Comparison of ENCODE assay signal across 8 cellular contexts in genomic region chr21:46326110-46326703, GRCh38. TPM values are rescaled to one million over a fixed set of nuclear protein-coding genes. Genes with fewer than 3 reads are reported as not detected.
A peak's percentile ranks its signal among the peaks of the same experiment; 100 is the strongest.
DNase-seq lines count a peak whose midpoint lies in the region; ATAC-seq and TF ChIP-seq lines count a peak whose summit lies in the region.

No MANE protein-coding gene starts in this region.

- WGBS in lower leg skin, 2 donors = 93 to 96% methylated on average over 15 of the region's 15 CpGs

- peaks cover 30% of the 10 kb centered on the region for H3K4me1 Mint-ChIP-seq in neural crest cell

- intact Hi-C loops in lower leg skin (cut with DNase I; ENCODE audit: low total_unique reads) = no loop called here

- H3K9me3 ChIP-seq in adipocyte (ENCODE audit: control insufficient read depth, low read length) = no peaks in the 10 kb centered on the region

- peak overlapping the region; percentile 83 for H3K9ac ChIP-seq in adipocyte (ENCODE audit: low read length)

- H3K27me3 ChIP-seq in adipocyte (replicated peaks; ENCODE audit: control insufficient read depth, insufficient read depth, low read length) = no peaks in the 10 kb centered on the region

- H3K4me3 Mint-ChIP-seq in neural crest cell = peak overlapping the region; percentile 95

- peaks cover 29% of the 10 kb centered on the region for H3K36me3 ChIP-seq in adipocyte (ENCODE audit: control insufficient read depth, insufficient read depth, low read length, severe bottlenecking)

- no peak for TF ChIP-seq POLR2A in lower leg skin (IDR thresholded peaks at IDR 0.05)

- DNase-seq in NCI-H1092 treated with DMSO at 0.1 percent for 48 hours (lab: John Stamatoyannopoulos, UW) (peak; percentile 28), NCI-H1092 (lab: John Stamatoyannopoulos, UW) (no peak), LoVo (ENCODE audit: low spot score) (peak; percentile 11), adipocyte (ENCODE audit: low read depth) (no peak), neural crest cell (ENCODE audit: low read depth, low spot score) (no peak), lower leg skin (ENCODE audit: low spot score in 2 of 2) (no peak), NCI-H446 treated with DMSO at 0.1 percent for 48 hours (lab: John Stamatoyannopoulos, UW) (no peak)

- H3K36me3 Mint-ChIP-seq in neural crest cell (ENCODE audit: low read depth) = peaks cover 14% of the 10 kb centered on the region

- no peak overlapping the region for H3K27ac Mint-ChIP-seq in neural crest cell (ENCODE audit: unreplicated experiment)

- no peaks in the 10 kb centered on the region for H3K9me3 Mint-ChIP-seq in neural crest cell

- no peaks in the 10 kb centered on the region for H3K27me3 Mint-ChIP-seq in neural crest cell (ENCODE audit: low read depth)

- peaks cover 24% of the 10 kb centered on the region for H3K4me1 ChIP-seq in adipocyte (ENCODE audit: control insufficient read depth, insufficient read depth, low read length)

- H3K4me3 ChIP-seq in adipocyte (ENCODE audit: low read length) = peak overlapping the region; percentile 89
- H3K4me3 ChIP-seq in lower leg skin (ENCODE audit: low read depth, poor library complexity, severe bottlenecking) = no peak overlapping the region

- TF ChIP-seq CTCF in neural crest cell (conservative IDR thresholded peaks at IDR 0.05) = no peak
- no peak for TF ChIP-seq CTCF in lower leg skin (IDR thresholded peaks at IDR 0.05)

- no peak for ATAC-seq in GM18511 (IDR thresholded peaks at IDR 0.05; ENCODE audit: unreplicated experiment)

RNA-seq across cellular contexts. Expression of gene PCNT, which starts 2.3 kb away (rescaled TPM):
- total RNA-seq in neural crest cell = 54.8 and 60.4 TPM in 2 replicates
- total RNA-seq in lower leg skin = 10 to 100 TPM; 30.3 to 44.0 (median 33.3) TPM

RNA-seq across cellular contexts. Expression of gene C21orf58, which starts 2.5 kb away (rescaled TPM):
- total RNA-seq in neural crest cell = 61.0 and 61.5 TPM in 2 replicates
- total RNA-seq in lower leg skin = 1 to 10 TPM; 2.2 to 4.8 (median 2.3) TPM

RNA-seq across cellular contexts. Expression of gene YBEY, which starts 40.1 kb away (rescaled TPM):
- total RNA-seq in neural crest cell (23.0 and 23.1 TPM in 2 replicates), lower leg skin (10 to 100 TPM in 3 of 4 donors, 1 to 10 TPM in 1; 7.4 to 21.7 (median 17.0) TPM)

RNA-seq across cellular contexts. Expression of gene MCM3AP, which starts 40.8 kb away (rescaled TPM):
- total RNA-seq in neural crest cell (142 and 153 TPM in 2 replicates), lower leg skin (10 to 100 TPM; 45.5 to 71.4 (median 57.7) TPM)

Comparison
In these comparisons a context has a peak if more than half of its experiments do, and no peak if none do; other contexts are left out.
1. DNase-seq: peak in NCI-H1092 treated with DMSO at 0.1 percent for 48 hours (single experiment) and LoVo (single experiment); none in NCI-H1092 (single experiment), adipocyte (single experiment), neural crest cell (single experiment), lower leg skin (0 of 2) and NCI-H446 treated with DMSO at 0.1 percent for 48 hours (single experiment).
2. RNA of gene C21orf58, which starts 2.5 kb away (total RNA-seq): 61.0 to 61.5 TPM in neural crest cell; 2.2 to 4.8 TPM in lower leg skin; every median in the first group is over 10 times any median in the second.